Comparison of ENCODE assay signal across 18 cellular contexts in genomic region chr15:40500584-40501330, GRCh38. TPM values are rescaled to one million over a fixed set of nuclear protein-coding genes. Genes with fewer than 3 reads are reported as not detected.
DNase-seq lines count a peak whose midpoint lies in the region; ATAC-seq and TF ChIP-seq lines count a peak whose summit lies in the region.
"Had no signal": no experiment of that assay in that cellular context is flagged by ENCODE, and none has a peak within 500 bp of the region (broad histone marks: within the 10 kb centered on the region; RNA-seq: fewer than 3 reads in every experiment).

No MANE protein-coding gene starts in this region.

- 55% methylated on average over 4 of the region's 4 CpGs for WGBS in SK-N-SH (ENCODE audit: low lambda C conversion rate)

- CTCF ChIA-PET in SK-N-SH (lab: Yijun Ruan, JAX), result no interaction called here
- CTCF ChIA-PET in CD8-positive, alpha-beta T cell (lab: Charles Lee), result interaction anchor here (1.2 kb wide), 1 partner anchor 156 kb away, joined by 4 read pairs; no protein-coding TSS in a partner anchor

- H3K9ac ChIP-seq in SK-N-SH (no peak overlapping the region), fibroblast of lung (ENCODE audit: insufficient read depth, low read length) (no peak overlapping the region)

- H4K20me1 ChIP-seq in SK-N-SH (ENCODE audit: insufficient read depth) (no peaks in the 10 kb centered on the region), fibroblast of lung (ENCODE audit: control insufficient read depth, extremely low read depth, insufficient read depth, low read length) (no peaks in the 10 kb centered on the region)

- H3K4me3 ChIP-seq in SK-N-SH (ENCODE audit: low read depth in 2 of 2, low read length in 1 of 2) (no peak overlapping the region), fibroblast of lung (replicated peaks in 1 of 4; ENCODE audit: control extremely low read depth in 1 of 4, insufficient read depth in 1 of 4, low read depth in 3 of 4, low read length in 4 of 4) (no peak overlapping the region)
- no peak overlapping the region for H3K4me3 ChIP-seq in CD8-positive, alpha-beta T cell (ENCODE audit: low read depth, low read length)

- no peaks in the 10 kb centered on the region for H3K9me3 Mint-ChIP-seq in activated naive CD8-positive, alpha-beta T cell (ENCODE audit: low read depth)
- no peaks in the 10 kb centered on the region for H3K9me3 Mint-ChIP-seq in activated naive CD8-positive, alpha-beta T cell treated with anti-CD3 and anti-CD28 coated beads for 36 hours
- no peaks in the 10 kb centered on the region for H3K9me3 Mint-ChIP-seq in CD8-positive, alpha-beta T cell
- H3K9me3 Mint-ChIP-seq: central memory CD8-positive, alpha-beta T cell; nephron had no signal

- no peak overlapping the region for H3K4me3 Mint-ChIP-seq in activated naive CD8-positive, alpha-beta T cell
- no peak overlapping the region for H3K4me3 Mint-ChIP-seq in activated naive CD8-positive, alpha-beta T cell treated with anti-CD3 and anti-CD28 coated beads for 36 hours
- H3K4me3 Mint-ChIP-seq in CD8-positive, alpha-beta T cell, result no peak overlapping the region
- H3K4me3 Mint-ChIP-seq: central memory CD8-positive, alpha-beta T cell; nephron had no signal

- H3K4me1 Mint-ChIP-seq in activated naive CD8-positive, alpha-beta T cell (ENCODE audit: low read depth), result peaks cover 10% of the 10 kb centered on the region
- peaks cover 8% of the 10 kb centered on the region for H3K4me1 Mint-ChIP-seq in activated naive CD8-positive, alpha-beta T cell treated with anti-CD3 and anti-CD28 coated beads for 36 hours
- H3K4me1 Mint-ChIP-seq in CD8-positive, alpha-beta T cell (ENCODE audit: low read depth), result no peaks in the 10 kb centered on the region
- H3K4me1 Mint-ChIP-seq: central memory CD8-positive, alpha-beta T cell; nephron had no signal

- TF ChIP-seq RAD21 in SK-N-SH (IDR thresholded peaks at IDR 0.05; ENCODE audit: low read length), result no peak

- no peak for TF ChIP-seq EP300 in SK-N-SH (IDR thresholded peaks at IDR 0.05; ENCODE audit: borderline replicate concordance in 1 of 2, low read depth in 1 of 2, low read length in 1 of 2)

- H3K36me3 ChIP-seq in SK-N-SH (replicated peaks in 1 of 2; ENCODE audit: control insufficient read depth in 1 of 2, insufficient read depth in 2 of 2, low read length in 1 of 2) (no peaks in the 10 kb centered on the region), fibroblast of lung (ENCODE audit: control insufficient read depth, insufficient read depth, low read length) (no peaks in the 10 kb centered on the region)
- H3K36me3 ChIP-seq in CD8-positive, alpha-beta T cell (ENCODE audit: insufficient read depth, low read length), result no peaks in the 10 kb centered on the region

- no peaks in the 10 kb centered on the region for H3K9me2 ChIP-seq in SK-N-SH

- H3K4me1 ChIP-seq in SK-N-SH (ENCODE audit: control insufficient read depth in 1 of 2, insufficient read depth in 2 of 2, low read depth in 1 of 2, low read length in 1 of 2) (peaks cover 0 to 13% of the 10 kb centered on the region in 2 experiments; a peak in 2 of 4 replicates), fibroblast of lung (ENCODE audit: control insufficient read depth, extremely low read depth, insufficient read depth, low read length) (peaks cover 2% of the 10 kb centered on the region)
- H3K4me1 ChIP-seq in CD8-positive, alpha-beta T cell (ENCODE audit: insufficient read depth, low read length), result no peaks in the 10 kb centered on the region

- peak overlapping the region; percentile 50 for H3K27ac Mint-ChIP-seq in activated naive CD8-positive, alpha-beta T cell
- H3K27ac Mint-ChIP-seq in activated naive CD8-positive, alpha-beta T cell treated with anti-CD3 and anti-CD28 coated beads for 36 hours, result no peak overlapping the region
- no peak overlapping the region for H3K27ac Mint-ChIP-seq in CD8-positive, alpha-beta T cell
- H3K27ac Mint-ChIP-seq: nephron had no signal

- TF ChIP-seq CTCF in SK-N-SH (IDR thresholded peaks at IDR 0.05) (no peak), fibroblast of lung (conservative IDR thresholded peaks at IDR 0.05 in 1 of 2, IDR thresholded peaks at IDR 0.05 in 1 of 2; ENCODE audit: low read depth in 1 of 2, low read length in 2 of 2) (no peak)
- no peak for TF ChIP-seq CTCF in CD8-positive, alpha-beta T cell (IDR thresholded peaks at IDR 0.05)

- H3K27ac ChIP-seq in SK-N-SH (ENCODE audit: low read depth in 2 of 2, low read length in 1 of 2) (peak overlapping the region in 1 of 2 experiments; percentile 67; a peak in 2 of 4 replicates), fibroblast of lung (ENCODE audit: insufficient read depth, low read length) (no peak overlapping the region)
- H3K27ac ChIP-seq in CD8-positive, alpha-beta T cell (ENCODE audit: low read depth, low read length), result no peak overlapping the region

- H3K27me3 Mint-ChIP-seq in activated naive CD8-positive, alpha-beta T cell, result peaks cover 7% of the 10 kb centered on the region
- peaks cover 26% of the 10 kb centered on the region for H3K27me3 Mint-ChIP-seq in activated naive CD8-positive, alpha-beta T cell treated with anti-CD3 and anti-CD28 coated beads for 36 hours
- peaks cover 25% of the 10 kb centered on the region for H3K27me3 Mint-ChIP-seq in CD8-positive, alpha-beta T cell (ENCODE audit: low read depth)

- intact Hi-C loops in CD8-positive, alpha-beta T cell (cut with DNase I, micrococcal nuclease), result no loop called here

- POLR2A ChIA-PET in SK-N-SH (lab: Yijun Ruan, JAX), result no interaction called here
- POLR2A ChIA-PET in CD8-positive, alpha-beta T cell (lab: Charles Lee), result interaction anchor here (0.7 kb wide), 1 partner anchor 16 kb away, joined by 3 read pairs; no protein-coding TSS in a partner anchor

- ATAC-seq in CD8-positive, alpha-beta T cell, result no peak

- H3K27me3 ChIP-seq in SK-N-SH (ENCODE audit: insufficient read depth), result no peaks in the 10 kb centered on the region
- peaks cover 7% of the 10 kb centered on the region for H3K27me3 ChIP-seq in fibroblast of lung (ENCODE audit: control insufficient read depth, insufficient read depth, low read length)
- H3K27me3 ChIP-seq in CD8-positive, alpha-beta T cell (ENCODE audit: insufficient read depth, low read length), result no peaks in the 10 kb centered on the region

- H3K9me3 ChIP-seq in SK-N-SH (no peaks in the 10 kb centered on the region), fibroblast of lung (ENCODE audit: control insufficient read depth, insufficient read depth, low read depth, low read length) (no peaks in the 10 kb centered on the region)
- no peaks in the 10 kb centered on the region for H3K9me3 ChIP-seq in CD8-positive, alpha-beta T cell (ENCODE audit: low read length)

- H2AFZ ChIP-seq in SK-N-SH (ENCODE audit: low read depth) (no peak overlapping the region), fibroblast of lung (ENCODE audit: low read length) (no peak overlapping the region)

- H3F3A ChIP-seq in SK-N-SH (replicated peaks; ENCODE audit: insufficient read depth), result peaks cover 18% of the 10 kb centered on the region

- H3K4me2 ChIP-seq in SK-N-SH, result peak overlapping the region; percentile 26; the same call in 1 of the 2 replicates
- H3K4me2 ChIP-seq in fibroblast of lung (ENCODE audit: extremely low read depth, insufficient read depth, low read length), result no peak overlapping the region

- H3K79me2 ChIP-seq in SK-N-SH (ENCODE audit: insufficient read depth) (no peaks in the 10 kb centered on the region), fibroblast of lung (ENCODE audit: control insufficient read depth, insufficient read depth, low read length) (no peaks in the 10 kb centered on the region)

- no peaks in the 10 kb centered on the region for H3K36me3 Mint-ChIP-seq in activated naive CD8-positive, alpha-beta T cell
- H3K36me3 Mint-ChIP-seq in activated naive CD8-positive, alpha-beta T cell treated with anti-CD3 and anti-CD28 coated beads for 36 hours, result no peaks in the 10 kb centered on the region
- no peaks in the 10 kb centered on the region for H3K36me3 Mint-ChIP-seq in CD8-positive, alpha-beta T cell

- DNase-seq in activated naive CD8-positive, alpha-beta T cell treated with anti-CD3 and anti-CD28 coated beads for 36 hours, result no peak
- DNase-seq in SK-N-SH (no peak), fibroblast of lung (ENCODE audit: low read depth in 2 of 2) (peak; percentile 58 to 72), NCI-H2227 (lab: John Stamatoyannopoulos, UW; ENCODE audit: unreplicated experiment) (no peak), NCI-H1417 treated with DMSO at 0.1 percent for 48 hours (lab: John Stamatoyannopoulos, UW) (no peak), DMS153 (lab: John Stamatoyannopoulos, UW) (no peak)
- DNase-seq in CD8-positive, alpha-beta T cell, result no peak
- DNase-seq: activated CD4-positive, alpha-beta T cell treated with anti-CD3 and anti-CD28 coated beads for 48 hours; activated T-cell treated with anti-CD3 and anti-CD28 coated beads for 4 hours; effector memory CD4-positive, alpha-beta T cell; GF-D8; NCI-H1694 treated with DMSO at 0.1 percent for 48 hours; NCI-H510A treated with DMSO at 0.1 percent for 48 hours; stimulated activated CD4-positive, alpha-beta T cell treated with anti-CD3 and anti-CD28 coated beads, Interleukin-15, amount 100 ng/mL, for 24 hours; T1000 had no signal

TF ChIP-seq in SK-N-SH, 30 proteins besides CTCF, POLR2A, EP300 and RAD21 (continues in another document):
- TF ChIP-seq, protein P1, sequence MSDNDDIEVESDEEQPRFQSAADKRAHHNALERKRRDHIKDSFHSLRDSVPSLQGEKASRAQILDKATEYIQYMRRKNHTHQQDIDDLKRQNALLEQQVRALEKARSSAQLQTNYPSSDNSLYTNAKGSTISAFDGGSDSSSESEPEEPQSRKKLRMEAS (IDR thresholded peaks at IDR 0.05; ENCODE audit: low read depth), result 0 out of 2 replicates have a peak, but pooled peaks have one; percentile 24
- TF ChIP-seq EZH2phosphoT487 (IDR thresholded peaks at IDR 0.05; ENCODE audit: borderline replicate concordance, low read depth), result no peak
- TF ChIP-seq GABPA (IDR thresholded peaks at IDR 0.05; ENCODE audit: low read depth), result no peak
- TF ChIP-seq FOXJ3 (CRISPR knock-in tag; IDR thresholded peaks at IDR 0.05), result no peak

RNA-seq across cellular contexts. Expression of gene CHST14, which starts 30.0 kb away (rescaled TPM):
- 1 to 10 TPM; 5.7 to 7.1 TPM for total RNA-seq in activated naive CD8-positive, alpha-beta T cell treated with anti-CD3 and anti-CD28 coated beads for 36 hours
- polyA plus RNA-seq in SK-N-SH (2012; rRNA removed) (34.2 and 43.2 TPM in 2 replicates), fibroblast of lung (18.1 and 18.8 TPM in 2 replicates)
- 24.9 and 34.3 TPM in 2 replicates for polyA plus RNA-seq in SK-N-SH (2012; cell fraction: cytosol; rRNA removed)
- 20.4 and 24.0 TPM in 2 replicates for polyA plus RNA-seq in SK-N-SH (2012; cell fraction: nucleus; rRNA removed)
- total RNA-seq in fibroblast of lung, result 6.7 and 7.4 TPM in 2 replicates
- polyA plus RNA-seq in fibroblast of lung (2012), result 29.5 and 30.1 TPM in 2 replicates
- polyA minus RNA-seq in fibroblast of lung (ENCODE audit: low replicate concordance), result 24.2 and 28.1 TPM in 2 replicates
- 1 to 10 TPM; 3.7 to 4.1 TPM for total RNA-seq in CD8-positive, alpha-beta T cell

Comparison
In these comparisons a context has a peak if more than half of its experiments do, and no peak if none do; other contexts are left out.
1. DNase-seq: peak in fibroblast of lung (2 of 2); none in activated naive CD8-positive, alpha-beta T cell treated with anti-CD3 and anti-CD28 coated beads for 36 hours (single experiment), SK-N-SH (single experiment), NCI-H2227 (single experiment), CD8-positive, alpha-beta T cell (0 of 7), NCI-H1417 treated with DMSO at 0.1 percent for 48 hours (single experiment) and DMS153 (single experiment).